Comparison of ENCODE assay signal across 23 cellular contexts in the genomic region with DNA sequence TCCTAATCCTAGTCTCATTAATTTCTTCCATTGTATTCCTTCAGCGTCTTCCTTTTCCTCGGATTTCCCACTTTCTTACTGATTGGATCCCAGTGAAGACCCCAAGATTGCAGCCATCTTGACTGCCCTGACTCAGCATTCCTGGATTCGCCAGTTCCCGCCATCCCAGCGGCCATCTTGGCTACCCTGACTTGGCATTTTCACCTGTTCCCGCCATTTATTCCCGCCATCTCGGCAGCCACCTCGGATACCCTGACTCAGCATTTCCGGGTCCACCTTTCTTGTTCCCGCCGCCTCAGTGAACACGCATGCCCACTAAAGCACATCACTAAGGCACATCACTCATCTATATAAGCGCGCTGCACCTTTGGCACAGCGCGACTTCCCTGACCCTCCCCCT. TPM values are rescaled to one million over a fixed set of nuclear protein-coding genes. Genes with fewer than 3 reads are reported as not detected.
A peak's percentile ranks its signal among the peaks of the same experiment; 100 is the strongest.
DNase-seq lines count a peak whose midpoint lies in the region; ATAC-seq, FAIRE-seq and TF ChIP-seq lines count a peak whose summit lies in the region.
"Had no signal": no experiment of that assay in that cellular context is flagged by ENCODE, and none has a peak within 500 bp of the region (broad histone marks: within the 10 kb centered on the region; RNA-seq: fewer than 3 reads in every experiment).

No MANE protein-coding gene starts in this region.

- TF ChIP-seq POLR2A in A549 (IDR thresholded peaks at IDR 0.05; ENCODE audit: low read length), result no peak

- H4K5ac ChIP-seq in H9 (ENCODE audit: insufficient read length, low read depth, low read length), result no peak overlapping the region

- H3K9me2 ChIP-seq in OCI-LY7 (ENCODE audit: insufficient read depth, low read length), result no peaks in the 10 kb centered on the region

- H3K4me3 ChIP-seq in A549, result no peak overlapping the region
- no peak overlapping the region for H3K4me3 ChIP-seq in OCI-LY7 (ENCODE audit: low read depth, low read length, poor library complexity, severe bottlenecking)
- no peak overlapping the region for H3K4me3 ChIP-seq in foreskin fibroblast (ENCODE audit: low read depth in 1 of 2, low read length in 2 of 2)

- H2BK15ac ChIP-seq in H9 (ENCODE audit: low read depth, low read length), result no peak overlapping the region

- no peak overlapping the region for H2BK20ac ChIP-seq in H9 (ENCODE audit: low read depth, low read length, poor library complexity, severe bottlenecking)

- H3K4ac ChIP-seq in H9 (ENCODE audit: low read depth, low read length), result no peak overlapping the region

- H4K91ac ChIP-seq in H9 (ENCODE audit: insufficient read length, low read depth, low read length), result no peak overlapping the region

- H2AFZ ChIP-seq in H9 (ENCODE audit: low read length) (no peak overlapping the region), OCI-LY7 (ENCODE audit: low read length) (no peak overlapping the region)

- no peak overlapping the region for H3K4me2 ChIP-seq in A549
- no peak overlapping the region for H3K4me2 ChIP-seq in H9 (ENCODE audit: insufficient read depth, insufficient read length, low read length)
- no peak overlapping the region for H3K4me2 ChIP-seq in OCI-LY7 (ENCODE audit: low read length)

- H3K56ac ChIP-seq in H9 (ENCODE audit: insufficient read length, low read depth, low read length), result no peak overlapping the region

- no peaks in the 10 kb centered on the region for H3K79me2 ChIP-seq in H9 (ENCODE audit: insufficient read depth, low read length)
- no peaks in the 10 kb centered on the region for H3K79me2 ChIP-seq in OCI-LY7 (ENCODE audit: insufficient read depth, low read depth, low read length)

- H4K20me1 ChIP-seq in H9 (ENCODE audit: control insufficient read depth, insufficient read depth, insufficient read length) (no peaks in the 10 kb centered on the region), OCI-LY7 (ENCODE audit: insufficient read depth, low read length) (no peaks in the 10 kb centered on the region)

- no peak overlapping the region for H3K18ac ChIP-seq in H9 (ENCODE audit: insufficient read length, low read depth, low read length)

- no peak overlapping the region; the same call in 1 of the 2 replicates for H3K14ac ChIP-seq in H9 (ENCODE audit: insufficient read depth, low read length)

- no peak for TF ChIP-seq RAD21 in A549 (conservative IDR thresholded peaks at IDR 0.05 in 1 of 2, IDR thresholded peaks at IDR 0.05 in 1 of 2)

- ATAC-seq in A549, result no peak
- no peak for ATAC-seq in WTC11
- ATAC-seq: PC-3 had no signal

- H4K8ac ChIP-seq in H9 (replicated peaks; ENCODE audit: insufficient read length, low read depth, low read length), result no peak overlapping the region

- no peak overlapping the region for H3K9ac ChIP-seq in H9 (ENCODE audit: extremely low read depth, insufficient read length, low read length)

- no peak overlapping the region for H3T11ph ChIP-seq in H9 (ENCODE audit: low read length)

- H3K27ac Mint-ChIP-seq in H9 (peak overlapping the region in 2 of 3 experiments; percentile 80 to 91; a peak in 4 of 7 replicates), WTC11 (no peak overlapping the region), endothelial cell (ENCODE audit: unreplicated experiment) (no peak overlapping the region)

- H3K23ac ChIP-seq in H9 (ENCODE audit: insufficient read length, low read depth, low read length), result no peak overlapping the region

- no peak for FAIRE-seq in A549 (lab: Jason Lieb, UNC)
- FAIRE-seq: D721Med, H54 had no signal

- no peak for TF ChIP-seq CTCF in A549 (IDR thresholded peaks at IDR 0.05)
- TF ChIP-seq CTCF in H9 (conservative IDR thresholded peaks at IDR 0.05), result no peak
- no peak for TF ChIP-seq CTCF in WTC11 (IDR thresholded peaks at IDR 0.05)
- no peak for TF ChIP-seq CTCF in OCI-LY7 (conservative IDR thresholded peaks at IDR 0.05; ENCODE audit: low read length)
- no peak for TF ChIP-seq CTCF in foreskin fibroblast (IDR thresholded peaks at IDR 0.05; ENCODE audit: low read depth, low read length)
- TF ChIP-seq CTCF in endothelial cell (IDR thresholded peaks at IDR 0.05; ENCODE audit: unreplicated experiment), result no peak

- no peaks in the 10 kb centered on the region for H3K4me1 Mint-ChIP-seq in H9
- no peaks in the 10 kb centered on the region for H3K4me1 Mint-ChIP-seq in WTC11
- no peaks in the 10 kb centered on the region for H3K4me1 Mint-ChIP-seq in endothelial cell (ENCODE audit: unreplicated experiment)

- H3K27me3 Mint-ChIP-seq in H9 (ENCODE audit: low read depth), result peaks cover 1% of the 10 kb centered on the region
- peaks cover 17% of the 10 kb centered on the region for H3K27me3 Mint-ChIP-seq in WTC11 (ENCODE audit: low read depth)
- H3K27me3 Mint-ChIP-seq in endothelial cell (ENCODE audit: unreplicated experiment), result peaks cover 6% of the 10 kb centered on the region

- no peak overlapping the region for H2BK12ac ChIP-seq in H9 (ENCODE audit: insufficient read length, low read depth, low read length)

- H3K27ac ChIP-seq in A549 (no peak overlapping the region), H9 (ENCODE audit: insufficient read length, low read depth, low read length) (no peak overlapping the region), OCI-LY7 (ENCODE audit: low read depth, low read length, poor library complexity, severe bottlenecking) (no peak overlapping the region)

- CTCF ChIA-PET in A549 (lab: Yijun Ruan, JAX), result interaction anchor here (1.0 kb wide), 1 partner anchor 388 kb away, joined by 3 read pairs; no protein-coding TSS in a partner anchor
- CTCF ChIA-PET in WTC11 (lab: Charles Lee), result no interaction called here
- CTCF ChIA-PET in OCI-LY7 (lab: Charles Lee; ENCODE audit: unreplicated experiment), result no interaction called here

- no peak overlapping the region for H3K4me3 Mint-ChIP-seq in H9
- H3K4me3 Mint-ChIP-seq in WTC11, result no peak overlapping the region
- no peak overlapping the region for H3K4me3 Mint-ChIP-seq in endothelial cell (ENCODE audit: unreplicated experiment)

- H3K36me3 Mint-ChIP-seq in H9 (ENCODE audit: insufficient read depth in 1 of 3, low read depth in 3 of 3), result peaks cover 13 to 30% (median 14%) of the 10 kb centered on the region in 3 experiments
- H3K36me3 Mint-ChIP-seq in WTC11, result peaks cover 26% of the 10 kb centered on the region
- peaks cover 20% of the 10 kb centered on the region for H3K36me3 Mint-ChIP-seq in endothelial cell (ENCODE audit: low read depth, unreplicated experiment)

- intact Hi-C loops in OCI-LY7 (cut with micrococcal nuclease; ENCODE audit: unreplicated experiment), result no loop called here

- peaks cover 2% of the 10 kb centered on the region for H3K23me2 ChIP-seq in H9 (ENCODE audit: insufficient read length, low read depth, low read length, poor library complexity, severe bottlenecking)

- DNase-seq in A549 (ENCODE audit: low read depth in 1 of 2, low spot score in 1 of 2) (no peak), H9 (no peak), WTC11 (ENCODE audit: low spot score) (no peak), OCI-LY7 (ENCODE audit: low spot score) (no peak), foreskin fibroblast (no peak), endothelial cell (ENCODE audit: low spot score) (no peak)
- DNase-seq: BE2C, EL, GF-D8, KBM-7, NCI-H1092, NCI-H1436, NCI-H187 treated with DMSO at 0.1 percent for 48 hours, NCI-H226, NCI-H510A treated with DMSO at 0.1 percent for 48 hours, PC-3, Right ventricle myocardium superior, SW 1271 had no signal

- no peaks in the 10 kb centered on the region for H3K27me3 ChIP-seq in H9 (ENCODE audit: insufficient read depth, low read length)
- H3K27me3 ChIP-seq: BE2C had no signal

- POLR2A ChIA-PET in A549 (lab: Yijun Ruan, JAX) (no interaction called here), WTC11 (lab: Charles Lee) (no interaction called here), OCI-LY7 (lab: Charles Lee) (interaction anchor here (0.6 kb wide), 1 partner anchor 185 kb away, joined by 3 read pairs; no protein-coding TSS in a partner anchor)

- H3K4me1 ChIP-seq in A549, result no peaks in the 10 kb centered on the region
- no peaks in the 10 kb centered on the region for H3K4me1 ChIP-seq in H9 (ENCODE audit: insufficient read depth, low read length)
- no peaks in the 10 kb centered on the region for H3K4me1 ChIP-seq in OCI-LY7 (ENCODE audit: insufficient read depth, low read length, poor library complexity, severe bottlenecking)
- H3K4me1 ChIP-seq: BE2C had no signal

- H2BK5ac ChIP-seq in H9 (ENCODE audit: insufficient read length, low read length), result no peak overlapping the region

- 69% methylated on average over 17 of the region's 17 CpGs for WGBS in A549 (ENCODE audit: missing lambda C conversion rate)
- WGBS in H9 (ENCODE audit: extremely low coverage, insufficient read length, low lambda C conversion rate), result no CpG with 5 or more reads among the region's 17 CpGs

- no peak for TF ChIP-seq EP300 in A549 (IDR thresholded peaks at IDR 0.05)

- no peaks in the 10 kb centered on the region for H3K79me1 ChIP-seq in H9 (ENCODE audit: insufficient read depth, low read depth, low read length, poor library complexity, severe bottlenecking)

- no TSS peak for BruUV-seq in OCI-LY7 (replicated peaks; lab: Mats Ljungman, UMichigan)

- H3K9me3 Mint-ChIP-seq in H9 (peaks cover 29 to 35% of the 10 kb centered on the region in 2 experiments), WTC11 (peaks cover 71% of the 10 kb centered on the region), endothelial cell (ENCODE audit: unreplicated experiment) (no peaks in the 10 kb centered on the region)

- no peak overlapping the region for H2BK120ac ChIP-seq in H9 (ENCODE audit: low read depth, low read length, poor library complexity, severe bottlenecking)

- H3K36me3 ChIP-seq in OCI-LY7 (ENCODE audit: insufficient read depth, low read length), result no peaks in the 10 kb centered on the region
- H3K36me3 ChIP-seq: BE2C had no signal

- no peak overlapping the region for H2AK5ac ChIP-seq in H9 (ENCODE audit: insufficient read length, low read length)

- H3K9me3 ChIP-seq in A549 (peaks cover 5% of the 10 kb centered on the region; the same call in 1 of the 3 replicates), H9 (ENCODE audit: control insufficient read depth, low read depth, low read length) (no peaks in the 10 kb centered on the region), OCI-LY7 (ENCODE audit: low read length) (no peaks in the 10 kb centered on the region)
- H3K9me3 ChIP-seq: BE2C had no signal

RNA-seq across cellular contexts. Expression of a gene that starts 13.8 kb away (rescaled TPM):
- not detected in 2 replicates for polyA plus RNA-seq in A549 (2011; rRNA removed)
- not detected in 2 replicates for polyA plus RNA-seq in A549 (2012; cell fraction: cytosol; rRNA removed)
- not detected in 2 replicates for polyA plus RNA-seq in A549 (2012; cell fraction: nucleus; rRNA removed)
- polyA plus RNA-seq in A549 (2017; fragmentation: RNase III; extraction: RNeasy Plus Mini Kit Qiagen cat#74134 plus additional on column Dnase treatment), result not detected in 3 replicates
- not detected in 2 replicates for polyA minus RNA-seq in A549 (2011; rRNA and poly(A)+ RNA removed)
- not detected in 2 replicates for total RNA-seq in H9 (2021)
- total RNA-seq in WTC11 (2021), result not detected in 3 replicates
- not detected in 2 replicates for total RNA-seq in OCI-LY7 (2014; rRNA removed; shearing (Covaris generic))
- not detected in 2 replicates for total RNA-seq in OCI-LY7 (2022)
- total RNA-seq in endothelial cell (ENCODE audit: unreplicated experiment), result not detected
- total RNA-seq: A673, PC-3, Right ventricle myocardium superior, RPMI7951, SK-MEL-5 had no signal

RNA-seq across cellular contexts. Expression of a gene that starts 35.3 kb away (rescaled TPM):
- polyA plus RNA-seq in A549 (2011; rRNA removed) (not detected in 2 replicates), A549 (2017; fragmentation: RNase III; extraction: RNeasy Plus Mini Kit Qiagen cat#74134 plus additional on column Dnase treatment) (not detected in 3 replicates)
- not detected in 2 replicates for polyA plus RNA-seq in A549 (2012; cell fraction: cytosol; rRNA removed)
- not detected in 2 replicates for polyA plus RNA-seq in A549 (2012; cell fraction: nucleus; rRNA removed)
- not detected in 2 replicates for polyA minus RNA-seq in A549 (2011; rRNA and poly(A)+ RNA removed)
- total RNA-seq in H9 (2021) (not detected in 2 replicates), WTC11 (2021) (not detected in 3 replicates), OCI-LY7 (2022) (not detected in 2 replicates), endothelial cell (ENCODE audit: unreplicated experiment) (not detected)
- total RNA-seq in OCI-LY7 (2014; rRNA removed; shearing (Covaris generic)), result not detected in 2 replicates
- total RNA-seq: A673, PC-3, Right ventricle myocardium superior, RPMI7951, SK-MEL-5 had no signal

RNA-seq across cellular contexts. Expression of a gene that starts 40.0 kb away (rescaled TPM):
- polyA plus RNA-seq in A549 (2011; rRNA removed) (not detected in 2 replicates), A549 (2017; fragmentation: RNase III; extraction: RNeasy Plus Mini Kit Qiagen cat#74134 plus additional on column Dnase treatment) (not detected in 3 replicates)
- polyA plus RNA-seq in A549 (2012; cell fraction: cytosol; rRNA removed), result not detected in 2 replicates
- not detected in 2 replicates for polyA plus RNA-seq in A549 (2012; cell fraction: nucleus; rRNA removed)
- polyA minus RNA-seq in A549 (2011; rRNA and poly(A)+ RNA removed), result not detected in 2 replicates
- total RNA-seq in H9 (2021) (not detected in 2 replicates), WTC11 (2021) (0.27 TPM in 1 of 3 replicates, not detected in the others), OCI-LY7 (2022) (not detected in 2 replicates), endothelial cell (ENCODE audit: unreplicated experiment) (not detected)
- not detected in 2 replicates for total RNA-seq in OCI-LY7 (2014; rRNA removed; shearing (Covaris generic))
- total RNA-seq: A673, PC-3, Right ventricle myocardium superior, RPMI7951, SK-MEL-5 had no signal

RNA-seq across cellular contexts. Expression of a gene that starts 47.8 kb away (rescaled TPM):
- polyA plus RNA-seq in A549 (2011; rRNA removed) (not detected in 2 replicates), A549 (2017; fragmentation: RNase III; extraction: RNeasy Plus Mini Kit Qiagen cat#74134 plus additional on column Dnase treatment) (not detected in 3 replicates)
- polyA plus RNA-seq in A549 (2012; cell fraction: cytosol; rRNA removed), result not detected in 2 replicates
- polyA plus RNA-seq in A549 (2012; cell fraction: nucleus; rRNA removed), result not detected in 2 replicates
- polyA minus RNA-seq in A549 (2011; rRNA and poly(A)+ RNA removed), result not detected in 2 replicates
- total RNA-seq in H9 (2021) (not detected in 2 replicates), WTC11 (2021) (not detected in 3 replicates), OCI-LY7 (2022) (not detected in 2 replicates), endothelial cell (ENCODE audit: unreplicated experiment) (not detected)
- not detected in 2 replicates for total RNA-seq in OCI-LY7 (2014; rRNA removed; shearing (Covaris generic))
- total RNA-seq: A673, PC-3, Right ventricle myocardium superior, RPMI7951, SK-MEL-5 had no signal

RNA-seq across cellular contexts. Expression of a gene that starts 58.5 kb away (rescaled TPM):
- polyA plus RNA-seq in A549 (2011; rRNA removed) (not detected in 2 replicates), A549 (2017; fragmentation: RNase III; extraction: RNeasy Plus Mini Kit Qiagen cat#74134 plus additional on column Dnase treatment) (not detected in 3 replicates)
- not detected in 2 replicates for polyA plus RNA-seq in A549 (2012; cell fraction: cytosol; rRNA removed)
- not detected in 2 replicates for polyA plus RNA-seq in A549 (2012; cell fraction: nucleus; rRNA removed)
- 0.37 TPM in 1 of 2 replicates, not detected in the other for polyA minus RNA-seq in A549 (2011; rRNA and poly(A)+ RNA removed)
- total RNA-seq in H9 (2021) (not detected in 2 replicates), WTC11 (2021) (0.15 to 0.44 TPM in 2 of 3 replicates, not detected in the other), OCI-LY7 (2022) (not detected in 2 replicates), endothelial cell (ENCODE audit: unreplicated experiment) (not detected)
- total RNA-seq in OCI-LY7 (2014; rRNA removed; shearing (Covaris generic)), result not detected in 2 replicates
- total RNA-seq: A673, PC-3, Right ventricle myocardium superior, RPMI7951, SK-MEL-5 had no signal

Comparison
In these comparisons a context has a peak if more than half of its experiments do, and no peak if none do; other contexts are left out.
1. H3K27ac Mint-ChIP-seq: peak in H9 (2 of 3); none in WTC11 (single experiment) and endothelial cell (single experiment).